Comparison of ENCODE assay signal across 8 cellular contexts in the genomic region with DNA sequence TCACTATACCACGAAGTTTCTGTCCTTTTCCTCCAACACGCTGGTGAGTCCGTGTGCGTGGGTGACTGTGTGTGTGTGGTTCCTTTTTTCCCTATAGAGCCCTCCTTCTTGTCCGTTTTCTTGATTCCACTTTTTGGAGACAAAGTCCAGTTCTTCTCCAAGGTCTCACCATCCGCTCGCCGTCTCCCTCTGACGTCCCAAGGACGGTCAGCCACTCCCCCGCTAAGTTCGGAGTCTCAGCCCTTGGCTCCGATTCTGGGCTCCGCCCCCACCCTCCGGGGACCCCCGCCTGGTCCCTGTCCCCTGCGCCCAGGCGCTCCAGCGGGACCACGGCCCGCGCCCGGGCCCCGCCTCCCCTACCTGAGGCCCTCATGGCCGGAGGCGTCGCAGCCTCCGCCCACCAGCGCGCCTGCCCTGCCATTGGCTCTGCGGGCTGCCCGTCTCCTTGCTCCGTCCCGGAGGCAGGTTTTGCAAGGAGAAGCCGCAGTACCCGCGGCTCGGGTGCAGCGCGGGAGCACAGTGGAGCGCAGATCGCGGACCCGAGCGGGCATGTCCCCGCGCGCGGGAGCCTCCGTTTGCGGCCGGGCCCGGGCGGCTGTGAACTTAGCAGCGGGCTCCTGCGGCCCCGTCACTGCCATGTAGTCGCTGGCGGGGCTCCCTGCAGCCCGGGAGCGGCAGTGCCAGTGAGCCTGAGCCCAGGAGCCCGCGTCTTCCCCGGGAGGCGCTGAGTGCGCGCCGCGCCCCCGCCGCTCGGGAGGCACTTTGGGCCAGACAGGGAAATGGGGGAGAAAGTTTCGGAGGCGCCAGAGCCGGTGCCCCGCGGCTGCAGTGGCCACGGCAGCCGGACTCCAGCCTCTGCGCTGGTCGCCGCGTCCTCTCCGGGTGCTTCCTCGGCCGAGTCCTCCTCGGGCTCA. TPM values are rescaled to one million over a fixed set of nuclear protein-coding genes. Genes with fewer than 3 reads are reported as not detected.
DNase-seq lines count a peak whose midpoint lies in the region; ATAC-seq, FAIRE-seq and TF ChIP-seq lines count a peak whose summit lies in the region.

A gene (plus strand): TSS at position 517 of the 914 bp plus-strand sequence. CDS start 263 bp downstream, at position 780.

- H3K36me3 ChIP-seq in iPS-18a (ENCODE audit: control insufficient read depth, low read depth, low read length) = no peaks in the 10 kb centered on the region
- H3K36me3 ChIP-seq in sigmoid colon = no peaks in the 10 kb centered on the region

- no TSS peak for BruUV-seq in MCF 10A (replicated peaks; lab: Mats Ljungman, UMichigan)

- POLR2A ChIA-PET in MCF 10A (lab: Yijun Ruan, JAX) = interaction anchor here (0.7 to 2.1 kb wide), 8 partner anchors 42 to 443 kb away, joined by 3 to 11 read pairs (median 4); no protein-coding TSS in a partner anchor

- H3K27me3 ChIP-seq in iPS-18a (ENCODE audit: control insufficient read depth, insufficient read depth, low read length) = peaks cover 57% of the 10 kb centered on the region
- H3K27me3 ChIP-seq in sigmoid colon = peaks cover 0 to 42% (median 12%) of the 10 kb centered on the region in 3 donors

- CTCF ChIA-PET in MCF 10A (lab: Yijun Ruan, JAX) = interaction anchor here (0.8 to 2.0 kb wide), 2 partner anchors 288 to 290 kb away, joined by 4 to 7 read pairs; no protein-coding TSS in a partner anchor

- H3K27ac Mint-ChIP-seq in MCF 10A (ENCODE audit: low read depth, unreplicated experiment) = no peak within 1 kb of the TSS

- H3K4me1 Mint-ChIP-seq in MCF 10A (ENCODE audit: insufficient read depth, unreplicated experiment) = peaks cover 16% of the 10 kb centered on the region

- no peak for TF ChIP-seq CTCF in MCF 10A (IDR thresholded peaks at IDR 0.05; ENCODE audit: unreplicated experiment)
- no peak for TF ChIP-seq CTCF in sigmoid colon (IDR thresholded peaks at IDR 0.05)

- H3K9me3 Mint-ChIP-seq in MCF 10A (ENCODE audit: unreplicated experiment) = no peaks in the 10 kb centered on the region

- no peak for TF ChIP-seq POLR2A in sigmoid colon (IDR thresholded peaks at IDR 0.05)

- no peak for TF ChIP-seq EP300 in sigmoid colon (IDR thresholded peaks at IDR 0.05)

- H3K4me3 Mint-ChIP-seq in MCF 10A (ENCODE audit: unreplicated experiment) = peak within 1 kb of the TSS; percentile 84

- H3K36me3 Mint-ChIP-seq in MCF 10A (ENCODE audit: insufficient read depth, unreplicated experiment) = no peaks in the 10 kb centered on the region

- DNase-seq in GM18507 (ENCODE audit: extremely low spot score, insufficient read length, low read depth) = peak; percentile 71
- peak; percentile 84 for DNase-seq in NCI-H146 treated with DMSO at 0.1 percent for 48 hours (lab: John Stamatoyannopoulos, UW; ENCODE audit: unreplicated experiment)
- DNase-seq in T1000 (lab: John Stamatoyannopoulos, UW) = peak; percentile 73
- DNase-seq in MCF 10A (ENCODE audit: unreplicated experiment) = peak; percentile 83
- peak; percentile 92 for DNase-seq in sigmoid colon
- no peak for DNase-seq in cortex of kidney (lab: John Stamatoyannopoulos, UW)

- H3K9me3 ChIP-seq in iPS-18a (ENCODE audit: control insufficient read depth, low read depth, low read length) (no peaks in the 10 kb centered on the region), sigmoid colon (no peaks in the 10 kb centered on the region)

- WGBS in sigmoid colon, 2 donors = 1% methylated on average over 87 of the region's 87 CpGs

- H3K27ac ChIP-seq in iPS-18a (ENCODE audit: low read length) (no peak within 1 kb of the TSS), sigmoid colon (peak within 1 kb of the TSS in 3 of 4 donors; percentile 29 to 59 (median 55))

- no peaks in the 10 kb centered on the region for H3K4me1 ChIP-seq in iPS-18a (ENCODE audit: control insufficient read depth, low read depth, low read length)
- H3K4me1 ChIP-seq in sigmoid colon = peaks cover 2 to 23% (median 15%) of the 10 kb centered on the region in 4 donors

- H3K4me3 ChIP-seq in iPS-18a (ENCODE audit: low read length) (peak within 1 kb of the TSS; percentile 74), sigmoid colon (peak within 1 kb of the TSS; percentile 50 to 70 (median 58))

- peak; percentile 46 for FAIRE-seq in GM18507 (lab: Jason Lieb, UNC)

- intact Hi-C loops in MCF 10A (cut with micrococcal nuclease) (loop anchor here (5.0 kb wide), 2 partner anchors 44 to 289 kb away; no protein-coding TSS in a partner anchor), sigmoid colon (cut with DNase I) (loop anchor here (5.0 kb wide), 1 partner anchor 424 kb away; no protein-coding TSS in a partner anchor)

- H3K9ac ChIP-seq in iPS-18a (ENCODE audit: low read length) = no peak within 1 kb of the TSS

- peak; percentile 98 for ATAC-seq in HG02943 (IDR thresholded peaks at IDR 0.05; ENCODE audit: low read depth, unreplicated experiment)

- H3K27me3 Mint-ChIP-seq in MCF 10A (ENCODE audit: insufficient read depth, unreplicated experiment) = peaks cover 80% of the 10 kb centered on the region

RNA-seq across cellular contexts. Expression of the gene that starts here (rescaled TPM):
- total RNA-seq in MCF 10A (2022) (26.5 and 26.8 TPM in 2 replicates), sigmoid colon (10 to 100 TPM; 15.7 to 30.7 (median 24.0) TPM)
- 1 to 10 TPM; 1.6 to 5.9 (median 1.8) TPM for polyA plus RNA-seq in sigmoid colon
